Comparison of ENCODE assay signal across 20 cellular contexts in the genomic region with DNA sequence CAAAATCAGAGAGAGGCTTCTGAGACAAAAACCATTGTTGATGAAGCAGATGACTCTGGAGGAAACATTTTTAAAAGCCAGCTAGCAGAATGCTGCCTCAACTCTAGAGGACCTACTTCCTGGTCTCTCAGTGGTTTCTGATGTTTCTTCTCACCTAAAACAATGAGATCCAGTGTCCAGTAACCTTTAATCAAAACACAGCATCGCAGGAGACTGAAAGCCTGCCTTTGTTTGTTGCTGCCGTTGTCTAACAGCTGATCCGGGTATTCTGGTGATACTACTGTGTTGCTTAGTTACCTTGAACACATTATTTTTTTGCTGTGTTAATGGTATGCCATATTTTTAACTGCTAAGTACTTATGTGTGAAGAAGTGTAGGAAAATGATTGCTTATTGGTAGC.
DNase-seq lines count a peak whose midpoint lies in the region; ATAC-seq, FAIRE-seq and TF ChIP-seq lines count a peak whose summit lies in the region.
"Had no signal": no experiment of that assay in that cellular context is flagged by ENCODE, and none has a peak within 500 bp of the region (broad histone marks: within the 10 kb centered on the region; RNA-seq: fewer than 3 reads in every experiment).

No MANE protein-coding gene starts in this region.

- no peak overlapping the region for H3K4me3 ChIP-seq in HepG2 (replicated peaks in 1 of 3; ENCODE audit: insufficient read depth in 1 of 3, low read depth in 2 of 3, low read length in 3 of 3)
- H3K4me3 ChIP-seq in right lobe of liver = no peak overlapping the region
- no peak overlapping the region for H3K4me3 ChIP-seq in fibroblast of pulmonary artery (replicated peaks; ENCODE audit: low read depth, low read length)
- no peak overlapping the region for H3K4me3 ChIP-seq in foreskin fibroblast (ENCODE audit: low read depth in 1 of 2, low read length in 2 of 2)
- H3K4me3 ChIP-seq: colonic mucosa, sigmoid colon, suprapubic skin had no signal

- TF ChIP-seq CTCF in HepG2 (CRISPR knock-in tag; IDR thresholded peaks at IDR 0.05) = no peak
- no peak for TF ChIP-seq CTCF in right lobe of liver (IDR thresholded peaks at IDR 0.05)
- TF ChIP-seq CTCF in fibroblast of pulmonary artery (IDR thresholded peaks at IDR 0.05; ENCODE audit: low read length, missing control alignments) = no peak
- TF ChIP-seq CTCF in foreskin fibroblast (IDR thresholded peaks at IDR 0.05; ENCODE audit: low read depth, low read length) = no peak

- no peaks in the 10 kb centered on the region for H3K9me3 Mint-ChIP-seq in activated CD8-positive, alpha-beta memory T cell treated with anti-CD3 and anti-CD28 coated beads, Interleukin-2, amount 10 ng/mL, durations not matched to agents 7 days and 5 days (ENCODE audit: low read depth)
- H3K9me3 Mint-ChIP-seq: immature natural killer cell, mesothelial cell of epicardium had no signal

- in situ Hi-C loops in HepG2 (cut with HindIII; ENCODE audit: extremely low pct_ligation_motif_present, low pct_unique_long_range_greater_than_20kb) = loop anchor here (10.0 kb wide), 1 partner anchor 188 kb away; no protein-coding TSS in a partner anchor

- H3K4me1 Mint-ChIP-seq in activated CD8-positive, alpha-beta memory T cell treated with anti-CD3 and anti-CD28 coated beads, Interleukin-2, amount 10 ng/mL, durations not matched to agents 7 days and 5 days = no peaks in the 10 kb centered on the region

- FAIRE-seq in HepG2 (lab: Jason Lieb, UNC) = no peak
- FAIRE-seq: D721Med had no signal

- no TSS peak for BruUV-seq in HepG2 (replicated peaks; lab: Mats Ljungman, UMichigan)

- H3K9ac ChIP-seq in HepG2 (ENCODE audit: insufficient read depth, low read depth, low read length) = no peak overlapping the region

- no peaks in the 10 kb centered on the region for H3K36me3 Mint-ChIP-seq in activated CD8-positive, alpha-beta memory T cell treated with anti-CD3 and anti-CD28 coated beads, Interleukin-2, amount 10 ng/mL, durations not matched to agents 7 days and 5 days
- H3K36me3 Mint-ChIP-seq: immature natural killer cell had no signal

- no peaks in the 10 kb centered on the region for H3K36me3 ChIP-seq in HepG2 (replicated peaks in 1 of 2; ENCODE audit: control insufficient read depth in 1 of 2, insufficient read depth in 2 of 2, low read length in 2 of 2)
- no peaks in the 10 kb centered on the region for H3K36me3 ChIP-seq in right lobe of liver
- H3K36me3 ChIP-seq: colonic mucosa, neutrophil, sigmoid colon, suprapubic skin had no signal

- no peak for TF ChIP-seq RAD21 in HepG2 (CRISPR knock-in tag; IDR thresholded peaks at IDR 0.05)

- peak; percentile 44 for DNase-seq in HepG2 (ENCODE audit: low spot score)
- no peak for DNase-seq in right lobe of liver
- peak; percentile 41 for DNase-seq in NCI-H69 (lab: John Stamatoyannopoulos, UW)
- peak; percentile 28 for DNase-seq in fibroblast of pulmonary artery (ENCODE audit: low read depth)
- DNase-seq in AG08396 (ENCODE audit: low spot score) = no peak
- DNase-seq in foreskin fibroblast = no peak
- no peak for DNase-seq in stimulated activated naive CD4-positive, alpha-beta T cell treated with Interleukin-2 at 50 U/mL for 16 hours (lab: John Stamatoyannopoulos, UW)
- DNase-seq in activated CD8-positive, alpha-beta memory T cell treated with anti-CD3 and anti-CD28 coated beads, Interleukin-2, amount 10 ng/mL, durations not matched to agents 7 days and 5 days = no peak
- DNase-seq: activated CD4-positive, alpha-beta T cell treated with anti-CD3 and anti-CD28 coated beads for 1 hour; activated gamma-delta T cell treated with Interleukin-2 at 50 U/mL for 16 hours; colonic mucosa; immature natural killer cell; Karpas-422; NCI-H187 treated with DMSO at 0.1 percent for 48 hours; SIG-M5; sigmoid colon had no signal

- H3K27ac ChIP-seq in HepG2 (ENCODE audit: extremely low read length, insufficient read depth, low read length) (no peak overlapping the region), right lobe of liver (no peak overlapping the region)
- H3K27ac ChIP-seq: colonic mucosa, neutrophil, sigmoid colon, suprapubic skin had no signal

- CTCF ChIA-PET in HepG2 (lab: Yijun Ruan, JAX; ENCODE audit: low intra/inter-chr PET ratio, low total read pairs) = interaction anchor here (0.9 to 1.3 kb wide), 2 partner anchors 43 to 44 kb away, joined by 3 read pairs; no protein-coding TSS in a partner anchor
- CTCF ChIA-PET in activated CD8-positive, alpha-beta memory T cell treated with anti-CD3 and anti-CD28 coated beads, Interleukin-2, amount 10 ng/mL, durations not matched to agents 7 days and 5 days (lab: Charles Lee) = interaction anchor here (2.9 kb wide), 1 partner anchor 185 kb away, joined by 16 read pairs; no protein-coding TSS in a partner anchor

- no peaks in the 10 kb centered on the region for H3K79me2 ChIP-seq in HepG2 (ENCODE audit: insufficient read depth, low read length)

- H3K9me3 ChIP-seq in HepG2 (ENCODE audit: low read length) (no peaks in the 10 kb centered on the region), right lobe of liver (no peaks in the 10 kb centered on the region)
- H3K9me3 ChIP-seq: colonic mucosa, neutrophil, sigmoid colon, suprapubic skin had no signal

- 0% methylated on average over 3 of the region's 3 CpGs for WGBS in HepG2 (ENCODE audit: low lambda C conversion rate)
- WGBS in right lobe of liver (ENCODE audit: insufficient coverage, low coverage, low lambda C conversion rate, missing lambda C conversion rate) = 57% methylated on average over 3 of the region's 3 CpGs

- intact Hi-C loops in HepG2 (cut with micrococcal nuclease; ENCODE audit: unreplicated experiment) (loop anchor here (5.0 kb wide), 1 partner anchor 45 kb away; no protein-coding TSS in a partner anchor), right lobe of liver (cut with DNase I) (no loop called here)

- no peak for TF ChIP-seq POLR2A in HepG2 (IDR thresholded peaks at IDR 0.05; ENCODE audit: insufficient read depth in 1 of 2, low read depth in 2 of 2, low read length in 2 of 2)
- TF ChIP-seq POLR2A in right lobe of liver (IDR thresholded peaks at IDR 0.05) = no peak

- H3K4me1 ChIP-seq in HepG2 (ENCODE audit: insufficient read depth, low read length) (peaks cover 8% of the 10 kb centered on the region; the same call in 1 of the 2 replicates), right lobe of liver (no peaks in the 10 kb centered on the region)
- H3K4me1 ChIP-seq: colonic mucosa had no signal

- H3K27me3 ChIP-seq in HepG2 (ENCODE audit: control insufficient read depth in 1 of 2, insufficient read depth in 2 of 2, low read length in 2 of 2) = peaks cover 0 to 12% of the 10 kb centered on the region in 2 experiments; a peak in 3 of 5 replicates
- no peaks in the 10 kb centered on the region for H3K27me3 ChIP-seq in right lobe of liver
- H3K27me3 ChIP-seq: colonic mucosa, neutrophil, sigmoid colon, suprapubic skin had no signal

- peaks cover 25% of the 10 kb centered on the region for H3K27me3 Mint-ChIP-seq in activated CD8-positive, alpha-beta memory T cell treated with anti-CD3 and anti-CD28 coated beads, Interleukin-2, amount 10 ng/mL, durations not matched to agents 7 days and 5 days

- H3K27ac Mint-ChIP-seq in activated CD8-positive, alpha-beta memory T cell treated with anti-CD3 and anti-CD28 coated beads, Interleukin-2, amount 10 ng/mL, durations not matched to agents 7 days and 5 days = no peak overlapping the region
- H3K27ac Mint-ChIP-seq: immature natural killer cell, mesothelial cell of epicardium had no signal

- H3K4me3 Mint-ChIP-seq in activated CD8-positive, alpha-beta memory T cell treated with anti-CD3 and anti-CD28 coated beads, Interleukin-2, amount 10 ng/mL, durations not matched to agents 7 days and 5 days = no peak overlapping the region
- H3K4me3 Mint-ChIP-seq: immature natural killer cell, mesothelial cell of epicardium had no signal

- H2AFZ ChIP-seq in HepG2 (ENCODE audit: low read length) = no peak overlapping the region

- POLR2A ChIA-PET in HepG2 (lab: Yijun Ruan, JAX) = no interaction called here

- no peak; the same call in 2 of the 3 replicates for ATAC-seq in HepG2
- no peak for ATAC-seq in right lobe of liver
- no peak for ATAC-seq in activated CD8-positive, alpha-beta memory T cell treated with anti-CD3 and anti-CD28 coated beads, Interleukin-2, amount 10 ng/mL, durations not matched to agents 7 days and 5 days

- H4K20me1 ChIP-seq in HepG2 (ENCODE audit: insufficient read depth, low read length) = no peaks in the 10 kb centered on the region

- H3K4me2 ChIP-seq in HepG2 (ENCODE audit: low read depth, low read length) = no peak overlapping the region

- TF ChIP-seq EP300 in HepG2 (IDR thresholded peaks at IDR 0.05; ENCODE audit: low read depth in 2 of 2, low read length in 2 of 2) = no peak
- TF ChIP-seq EP300 in HepG2 (CRISPR knock-in tag; IDR thresholded peaks at IDR 0.05; ENCODE audit: borderline replicate concordance) = no peak

TF ChIP-seq in HepG2, 621 proteins besides CTCF, POLR2A, EP300 and RAD21 (continues in another document):
- TF ChIP-seq SOX13 (IDR thresholded peaks at IDR 0.05) = no peak
- TF ChIP-seq SOX13 (CRISPR knock-in tag; conservative IDR thresholded peaks at IDR 0.05 in 1 of 2, IDR thresholded peaks at IDR 0.05 in 1 of 2) = peak in 1 of 2 experiments; percentile 24; a peak in 1 of 4 replicates
- TF ChIP-seq, protein P1, sequence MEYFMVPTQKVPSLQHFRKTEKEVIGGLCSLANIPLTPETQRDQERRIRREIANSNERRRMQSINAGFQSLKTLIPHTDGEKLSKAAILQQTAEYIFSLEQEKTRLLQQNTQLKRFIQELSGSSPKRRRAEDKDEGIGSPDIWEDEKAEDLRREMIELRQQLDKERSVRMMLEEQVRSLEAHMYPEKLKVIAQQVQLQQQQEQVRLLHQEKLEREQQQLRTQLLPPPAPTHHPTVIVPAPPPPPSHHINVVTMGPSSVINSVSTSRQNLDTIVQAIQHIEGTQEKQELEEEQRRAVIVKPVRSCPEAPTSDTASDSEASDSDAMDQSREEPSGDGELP (IDR thresholded peaks at IDR 0.05; ENCODE audit: borderline replicate concordance, low read depth) = peak; percentile 62; the same call in 1 of the 2 replicates
- TF ChIP-seq, protein P2, sequence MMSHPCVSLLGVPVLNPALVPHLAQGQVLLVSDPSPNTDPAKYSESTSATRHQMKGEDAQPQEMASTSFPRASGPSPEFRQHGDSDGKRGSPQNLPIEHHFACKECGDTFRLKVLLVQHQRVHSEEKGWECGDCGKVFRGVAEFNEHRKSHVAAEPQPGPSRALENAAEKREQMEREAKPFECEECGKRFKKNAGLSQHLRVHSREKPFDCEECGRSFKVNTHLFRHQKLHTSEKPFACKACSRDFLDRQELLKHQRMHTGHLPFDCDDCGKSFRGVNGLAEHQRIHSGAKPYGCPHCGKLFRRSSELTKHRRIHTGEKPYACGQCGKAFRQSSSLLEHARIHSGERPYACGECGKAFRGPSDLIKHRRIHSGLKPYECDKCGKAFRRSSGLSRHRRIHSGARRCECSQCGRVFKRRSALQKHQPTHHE (CRISPR knock-in tag; IDR thresholded peaks at IDR 0.05; ENCODE audit: borderline replicate concordance) = no peak
- TF ChIP-seq PRMT3 (CRISPR knock-in tag; IDR thresholded peaks at IDR 0.05; ENCODE audit: borderline replicate concordance, low read depth) = no peak
- no peak; the same call in 1 of the 2 replicates for TF ChIP-seq CBX2 (IDR thresholded peaks at IDR 0.05; ENCODE audit: low read depth, low read length)
- no peak for TF ChIP-seq CBX2 (CRISPR knock-in tag; IDR thresholded peaks at IDR 0.05; ENCODE audit: low read depth)
- peak; percentile 69; the same call in 1 of the 2 replicates for TF ChIP-seq SOX5 (CRISPR knock-in tag; IDR thresholded peaks at IDR 0.05; ENCODE audit: borderline replicate concordance)

Comparison
In these comparisons a context has a peak if more than half of its experiments do, and no peak if none do; other contexts are left out.
1. DNase-seq: peak in HepG2 (single experiment), NCI-H69 (single experiment) and fibroblast of pulmonary artery (single experiment); none in right lobe of liver (0 of 3), AG08396 (single experiment), foreskin fibroblast (0 of 2), stimulated activated naive CD4-positive, alpha-beta T cell treated with Interleukin-2 at 50 U/mL for 16 hours (single experiment) and activated CD8-positive, alpha-beta memory T cell treated with anti-CD3 and anti-CD28 coated beads, Interleukin-2, amount 10 ng/mL, durations not matched to agents 7 days and 5 days (single experiment).